Comparison of ENCODE assay signal across 12 cellular contexts in genomic region chr6:157269261-157269794, GRCh38. TPM values are rescaled to one million over a fixed set of nuclear protein-coding genes. Genes with fewer than 3 reads are reported as not detected.
DNase-seq lines count a peak whose midpoint lies in the region; ATAC-seq and TF ChIP-seq lines count a peak whose summit lies in the region.
"Had no signal": no experiment of that assay in that cellular context is flagged by ENCODE, and none has a peak within 500 bp of the region (broad histone marks: within the 10 kb centered on the region; RNA-seq: fewer than 3 reads in every experiment).

No MANE protein-coding gene starts in this region.

- peak overlapping the region; percentile 25 for H3K4me2 ChIP-seq in fibroblast of lung (ENCODE audit: extremely low read depth, insufficient read depth, low read length)

- H3K9ac ChIP-seq in fibroblast of lung (ENCODE audit: insufficient read depth, low read length), result peak overlapping the region; percentile 7

- no peak overlapping the region for H3K4me3 Mint-ChIP-seq in stimulated activated memory B cell treated with anti-CD40 and anti-IgM and Interleukin-4, amounts not matched to agents 10 μg/mL and 1 μg/mL and 100 μg/mL, for 72 hours
- H3K4me3 Mint-ChIP-seq: stimulated activated naive CD8-positive, alpha-beta T cell treated with anti-CD3 and anti-CD28 coated beads, Interleukin-15, amount 100 ng/mL, for 72 hours had no signal

- intact Hi-C loops in testis (cut with DNase I; ENCODE audit: low total_unique reads), result no loop called here

- H3K27me3 Mint-ChIP-seq in stimulated activated memory B cell treated with anti-CD40 and anti-IgM and Interleukin-4, amounts not matched to agents 10 μg/mL and 1 μg/mL and 100 μg/mL, for 72 hours, result no peaks in the 10 kb centered on the region
- H3K27me3 Mint-ChIP-seq: stimulated activated naive CD8-positive, alpha-beta T cell treated with anti-CD3 and anti-CD28 coated beads, Interleukin-15, amount 100 ng/mL, for 72 hours had no signal

- no peaks in the 10 kb centered on the region for H3K36me3 Mint-ChIP-seq in stimulated activated memory B cell treated with anti-CD40 and anti-IgM and Interleukin-4, amounts not matched to agents 10 μg/mL and 1 μg/mL and 100 μg/mL, for 72 hours

- H3K4me1 Mint-ChIP-seq in stimulated activated memory B cell treated with anti-CD40 and anti-IgM and Interleukin-4, amounts not matched to agents 10 μg/mL and 1 μg/mL and 100 μg/mL, for 72 hours, result peaks cover 10% of the 10 kb centered on the region

- H4K20me1 ChIP-seq in fibroblast of lung (ENCODE audit: control insufficient read depth, extremely low read depth, insufficient read depth, low read length), result no peaks in the 10 kb centered on the region

- H3K4me3 ChIP-seq in Peyer's patch (no peak overlapping the region), fibroblast of lung (replicated peaks in 1 of 4; ENCODE audit: control extremely low read depth in 1 of 4, insufficient read depth in 1 of 4, low read depth in 3 of 4, low read length in 4 of 4) (no peak overlapping the region), testis (no peak overlapping the region)

- H3K27ac ChIP-seq in Peyer's patch, result peak overlapping the region in 3 of 4 donors; percentile 13 to 39 (median 19)
- no peak overlapping the region for H3K27ac ChIP-seq in fibroblast of lung (ENCODE audit: insufficient read depth, low read length)
- peak overlapping the region; percentile 1 to 73 for H3K27ac ChIP-seq in testis
- H3K27ac ChIP-seq: HL-60, VCaP had no signal

- H3K9me3 ChIP-seq in Peyer's patch, result no peaks in the 10 kb centered on the region
- H3K9me3 ChIP-seq in fibroblast of lung (ENCODE audit: control insufficient read depth, insufficient read depth, low read depth, low read length), result no peaks in the 10 kb centered on the region
- no peaks in the 10 kb centered on the region for H3K9me3 ChIP-seq in testis

- peaks cover 9% of the 10 kb centered on the region for H3K9me3 Mint-ChIP-seq in stimulated activated memory B cell treated with anti-CD40 and anti-IgM and Interleukin-4, amounts not matched to agents 10 μg/mL and 1 μg/mL and 100 μg/mL, for 72 hours

- DNase-seq in Peyer's patch, result peak in 2 of 3 donors; percentile 50 to 58
- peak; percentile 39 to 64 for DNase-seq in fibroblast of lung (ENCODE audit: low read depth in 2 of 2)
- peak; percentile 40 for DNase-seq in midbrain (lab: John Stamatoyannopoulos, UW)
- DNase-seq in testis, result peak; percentile 82
- DNase-seq in MV-4-11 (lab: John Stamatoyannopoulos, UW), result no peak
- no peak for DNase-seq in Kasumi-1 (lab: John Stamatoyannopoulos, UW)
- DNase-seq: GF-D8; stimulated activated naive CD8-positive, alpha-beta T cell treated with anti-CD3 and anti-CD28 coated beads, Interleukin-15, amount 100 ng/mL, for 72 hours had no signal

- no peak for ATAC-seq in stimulated activated memory B cell treated with anti-CD40 and anti-IgM and Interleukin-4, amounts not matched to agents 10 μg/mL and 1 μg/mL and 100 μg/mL, for 72 hours
- no peak for ATAC-seq in HG02759 (IDR thresholded peaks at IDR 0.05; ENCODE audit: unreplicated experiment)
- ATAC-seq: stimulated activated naive CD8-positive, alpha-beta T cell treated with anti-CD3 and anti-CD28 coated beads, Interleukin-15, amount 100 ng/mL, for 72 hours had no signal

- H3K4me1 ChIP-seq in Peyer's patch (peaks cover 0 to 9% (median 6%) of the 10 kb centered on the region in 4 donors), fibroblast of lung (ENCODE audit: control insufficient read depth, extremely low read depth, insufficient read depth, low read length) (no peaks in the 10 kb centered on the region), testis (peaks cover 20% of the 10 kb centered on the region)

- TF ChIP-seq POLR2A in Peyer's patch (IDR thresholded peaks at IDR 0.05), result no peak
- no peak for TF ChIP-seq POLR2A in testis (IDR thresholded peaks at IDR 0.05)

- no peak overlapping the region for H3K27ac Mint-ChIP-seq in stimulated activated memory B cell treated with anti-CD40 and anti-IgM and Interleukin-4, amounts not matched to agents 10 μg/mL and 1 μg/mL and 100 μg/mL, for 72 hours

- TF ChIP-seq CTCF in Peyer's patch (IDR thresholded peaks at IDR 0.05) (no peak), fibroblast of lung (conservative IDR thresholded peaks at IDR 0.05 in 1 of 2, IDR thresholded peaks at IDR 0.05 in 1 of 2; ENCODE audit: low read depth in 1 of 2, low read length in 2 of 2) (no peak), testis (IDR thresholded peaks at IDR 0.05) (no peak)

- no peaks in the 10 kb centered on the region for H3K27me3 ChIP-seq in Peyer's patch
- no peaks in the 10 kb centered on the region for H3K27me3 ChIP-seq in fibroblast of lung (ENCODE audit: control insufficient read depth, insufficient read depth, low read length)
- H3K27me3 ChIP-seq in testis, result no peaks in the 10 kb centered on the region

- no peaks in the 10 kb centered on the region for H3K79me2 ChIP-seq in fibroblast of lung (ENCODE audit: control insufficient read depth, insufficient read depth, low read length)

- H3K36me3 ChIP-seq in Peyer's patch (no peaks in the 10 kb centered on the region), fibroblast of lung (ENCODE audit: control insufficient read depth, insufficient read depth, low read length) (no peaks in the 10 kb centered on the region), testis (ENCODE audit: low read depth, missing control alignments) (no peaks in the 10 kb centered on the region)

- peak overlapping the region; percentile 46 for H2AFZ ChIP-seq in fibroblast of lung (ENCODE audit: low read length)

- 11 to 13% methylated on average over 16 of the region's 16 CpGs for WGBS in testis, 2 donors

RNA-seq across cellular contexts. Expression of gene TMEM242, which starts 54.0 kb away (rescaled TPM):
- 1 to 10 TPM; 3.3 to 9.4 (median 4.9) TPM for total RNA-seq in Peyer's patch
- 6.4 and 7.3 TPM in 2 replicates for total RNA-seq in fibroblast of lung
- 6.3 and 7.8 TPM in 2 replicates for polyA plus RNA-seq in fibroblast of lung
- polyA plus RNA-seq in fibroblast of lung (2012), result 6.4 and 7.1 TPM in 2 replicates
- polyA minus RNA-seq in fibroblast of lung (ENCODE audit: low replicate concordance), result 0.33 TPM in 1 of 2 replicates, not detected in the other
- total RNA-seq in testis, result 10 to 100 TPM; 10.3 to 11.9 TPM
- polyA plus RNA-seq in testis (ENCODE audit: insufficient read depth, low read depth, low replicate concordance), result 8.9 TPM

Comparison
In these comparisons a context has a peak if more than half of its experiments do, and no peak if none do; other contexts are left out.
1. DNase-seq: peak in Peyer's patch (2 of 3), fibroblast of lung (2 of 2), midbrain (single experiment) and testis (single experiment); none in MV-4-11 (single experiment) and Kasumi-1 (0 of 2).